In genomic region chr11:11537372-11537771, GRCh38 we compare ENCODE assay signal across 16 cellular contexts.
DNase-seq lines count a peak whose midpoint lies in the region; ATAC-seq and TF ChIP-seq lines count a peak whose summit lies in the region.
"Had no signal": no experiment of that assay in that cellular context is flagged by ENCODE, and none has a peak within 500 bp of the region (broad histone marks: within the 10 kb centered on the region; RNA-seq: fewer than 3 reads in every experiment).

No MANE protein-coding gene starts in this region.

- no peak overlapping the region for H3K4me3 Mint-ChIP-seq in naive thymus-derived CD8-positive, alpha-beta T cell
- H3K4me3 Mint-ChIP-seq: H9 had no signal

- no peak for TF ChIP-seq EP300 in ovary (IDR thresholded peaks at IDR 0.05)

- H3K4me1 Mint-ChIP-seq in naive thymus-derived CD8-positive, alpha-beta T cell, result no peaks in the 10 kb centered on the region

- no peak for TF ChIP-seq POLR2A in gastrocnemius medialis (IDR thresholded peaks at IDR 0.05)
- TF ChIP-seq POLR2A in testis (IDR thresholded peaks at IDR 0.05), result no peak
- TF ChIP-seq POLR2A in ovary (IDR thresholded peaks at IDR 0.05), result no peak

- H3K27ac Mint-ChIP-seq in naive thymus-derived CD8-positive, alpha-beta T cell, result no peak overlapping the region
- H3K27ac Mint-ChIP-seq: H9 had no signal

- intact Hi-C loops in Right ventricle myocardium inferior (cut with DNase I) (loop anchor here (2.0 to 10.0 kb wide), 2 partner anchors 83 to 247 kb away; no protein-coding TSS in a partner anchor), cardiac septum (cut with DNase I) (loop anchor here (2.0 to 10.0 kb wide), 4 partner anchors 41 to 603 kb away; partner anchors contain the start of gene GALNT18), gastrocnemius medialis (cut with DNase I; ENCODE audit: low total_unique reads) (no loop called here), testis (cut with DNase I; ENCODE audit: low total_unique reads) (no loop called here), ovary (cut with DNase I) (no loop called here)

- in situ Hi-C loops in gastrocnemius medialis (cut with MboI; ENCODE audit: low sequenced_read_pairs in 4 of 4), result no loop called here

- H3K27me3 Mint-ChIP-seq in naive thymus-derived CD8-positive, alpha-beta T cell, result no peaks in the 10 kb centered on the region

- H3K4me1 ChIP-seq in right atrium auricular region (peaks cover 0 to 83% of the 10 kb centered on the region in 2 donors), gastrocnemius medialis (peaks cover 59 to 63% of the 10 kb centered on the region in 2 donors), testis (peaks cover 45% of the 10 kb centered on the region), ovary (ENCODE audit: insufficient read depth) (peaks cover 19% of the 10 kb centered on the region)

- peaks cover 0 to 3% (median 0%) of the 10 kb centered on the region in 9 donors for H3K9me3 Mint-ChIP-seq in naive thymus-derived CD8-positive, alpha-beta T cell
- H3K9me3 Mint-ChIP-seq: H9 had no signal

- no peaks in the 10 kb centered on the region for H3K27me3 ChIP-seq in right atrium auricular region
- H3K27me3 ChIP-seq in gastrocnemius medialis, result no peaks in the 10 kb centered on the region
- no peaks in the 10 kb centered on the region for H3K27me3 ChIP-seq in testis
- H3K27me3 ChIP-seq in ovary, result no peaks in the 10 kb centered on the region

- ATAC-seq in Right ventricle myocardium inferior (peak; percentile 42), gastrocnemius medialis (no peak)
- ATAC-seq in naive thymus-derived CD8-positive, alpha-beta T cell, result no peak

- TF ChIP-seq CTCF in right atrium auricular region (IDR thresholded peaks at IDR 0.05) (no peak), gastrocnemius medialis (IDR thresholded peaks at IDR 0.05 in 4 of 5, conservative IDR thresholded peaks at IDR 0.05 in 1 of 5) (no peak), testis (IDR thresholded peaks at IDR 0.05) (no peak), ovary (IDR thresholded peaks at IDR 0.05) (no peak)

- 27 to 34% methylated on average over 2 of the region's 2 CpGs for WGBS in testis, 2 donors
- WGBS in ovary, 3 donors, result 7 to 21% (median 16%) methylated on average over 2 of the region's 2 CpGs

- H3K27ac ChIP-seq in right atrium auricular region (peak overlapping the region; percentile 79 to 84), gastrocnemius medialis (peak overlapping the region in 3 of 4 donors; percentile 58 to 72 (median 60)), testis (peak overlapping the region in 1 of 2 donors; percentile 38), ovary (no peak overlapping the region)
- H3K27ac ChIP-seq: RWPE1 had no signal

- H3K4me3 ChIP-seq in right atrium auricular region, result no peak overlapping the region
- no peak overlapping the region for H3K4me3 ChIP-seq in gastrocnemius medialis
- no peak overlapping the region for H3K4me3 ChIP-seq in testis
- no peak overlapping the region for H3K4me3 ChIP-seq in ovary

- H3K36me3 Mint-ChIP-seq in naive thymus-derived CD8-positive, alpha-beta T cell, result no peaks in the 10 kb centered on the region

- DNase-seq in Right ventricle myocardium inferior (ENCODE audit: missing footprints) (no peak), cardiac septum (ENCODE audit: low spot score) (no peak), right atrium auricular region (ENCODE audit: low spot score) (no peak), gastrocnemius medialis (no peak), testis (no peak), NCI-H2029 (lab: John Stamatoyannopoulos, UW) (no peak), ovary (no peak)
- no peak for DNase-seq in naive thymus-derived CD8-positive, alpha-beta T cell
- DNase-seq: DMS 273 treated with DMSO at 0.1 percent for 48 hours, H9, Karpas-422, NCI-H1417 treated with DMSO at 0.1 percent for 48 hours, NCI-H2107, NCI-H226, NCI-H526 had no signal

- POLR2A ChIA-PET in naive thymus-derived CD8-positive, alpha-beta T cell (lab: Charles Lee), result no interaction called here

- no peaks in the 10 kb centered on the region for H3K9me3 ChIP-seq in right atrium auricular region
- H3K9me3 ChIP-seq in gastrocnemius medialis, result no peaks in the 10 kb centered on the region
- H3K9me3 ChIP-seq in testis, result no peaks in the 10 kb centered on the region
- H3K9me3 ChIP-seq in ovary, result no peaks in the 10 kb centered on the region

- H3K36me3 ChIP-seq in right atrium auricular region (no peaks in the 10 kb centered on the region), gastrocnemius medialis (no peaks in the 10 kb centered on the region), testis (ENCODE audit: low read depth, missing control alignments) (no peaks in the 10 kb centered on the region), ovary (no peaks in the 10 kb centered on the region)

Comparison
In these comparisons a context has a peak if more than half of its experiments do, and no peak if none do; other contexts are left out.
1. H3K27ac ChIP-seq: peak in right atrium auricular region (2 of 2) and gastrocnemius medialis (3 of 4); none in ovary (0 of 2).
2. intact Hi-C loops: an anchor here in Right ventricle myocardium inferior (2.0 to 10.0 kb wide) and cardiac septum (2.0 to 10.0 kb wide); none called in gastrocnemius medialis, testis and ovary.